Comparison of ENCODE assay signal across 16 cellular contexts in the genomic region with DNA sequence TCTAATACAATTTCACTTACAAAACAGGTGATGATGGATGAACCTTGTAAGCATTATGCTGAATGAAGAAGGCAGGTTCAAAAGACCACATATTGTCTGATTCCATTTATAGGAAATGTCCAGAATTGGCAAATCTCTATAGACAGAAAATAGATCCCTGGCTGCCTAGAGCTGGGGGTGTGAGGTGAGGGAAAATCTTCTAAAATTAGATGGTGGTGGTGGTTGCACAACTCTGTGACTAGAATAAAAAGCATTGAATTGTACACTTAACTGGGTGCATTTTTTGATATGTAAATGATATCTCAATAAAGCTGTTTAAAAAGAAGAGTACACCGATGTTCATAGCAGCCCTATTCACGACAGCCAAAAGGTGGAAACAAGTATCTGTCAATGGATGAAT. TPM values are rescaled to one million over a fixed set of nuclear protein-coding genes. Genes with fewer than 3 reads are reported as not detected.
A peak's percentile ranks its signal among the peaks of the same experiment; 100 is the strongest.
DNase-seq lines count a peak whose midpoint lies in the region; ATAC-seq and TF ChIP-seq lines count a peak whose summit lies in the region.
"Had no signal": no experiment of that assay in that cellular context is flagged by ENCODE, and none has a peak within 500 bp of the region (broad histone marks: within the 10 kb centered on the region; RNA-seq: fewer than 3 reads in every experiment).

No MANE protein-coding gene starts in this region.

- H3K4me3 ChIP-seq in right atrium auricular region (no peak overlapping the region), Karpas-422 (ENCODE audit: low read length) (no peak overlapping the region)
- H3K4me3 ChIP-seq: GM23248 had no signal

- H3K9me3 ChIP-seq in right atrium auricular region (peaks cover 0 to 5% of the 10 kb centered on the region in 2 donors), Karpas-422 (ENCODE audit: low read length) (no peaks in the 10 kb centered on the region)

- H3K9me3 Mint-ChIP-seq in memory B cell: no peaks in the 10 kb centered on the region
- H3K9me3 Mint-ChIP-seq: H9 had no signal

- no peaks in the 10 kb centered on the region for H3K4me1 Mint-ChIP-seq in memory B cell

- intact Hi-C loops in left ventricle myocardium superior (cut with micrococcal nuclease): no loop called here

- H2AFZ ChIP-seq in Karpas-422 (ENCODE audit: low read length): no peak overlapping the region
- H2AFZ ChIP-seq: GM23248 had no signal

- H3K36me3 Mint-ChIP-seq in memory B cell: no peaks in the 10 kb centered on the region
- H3K36me3 Mint-ChIP-seq: CD4-positive, alpha-beta memory T cell had no signal

- DNase-seq in left ventricle myocardium superior: no peak
- DNase-seq in right atrium auricular region (ENCODE audit: low spot score): no peak
- DNase-seq in Karpas-422: no peak
- no peak for DNase-seq in memory B cell (ENCODE audit: low spot score in 2 of 2)
- no peak for DNase-seq in NCI-H1048 (lab: John Stamatoyannopoulos, UW)
- DNase-seq: C1 segment of cervical spinal cord; Calu3; CD4-positive, alpha-beta memory T cell; COR-L47; DMS53; DMS79 treated with DMSO at 0.1 percent for 48 hours; GF-D8; GM23248; H9 had no signal

- ATAC-seq in left ventricle myocardium superior (peak; percentile 33), memory B cell (ENCODE audit: low read depth) (no peak), GM19035 (IDR thresholded peaks at IDR 0.05; ENCODE audit: unreplicated experiment) (no peak)
- ATAC-seq: HCT116 had no signal

- no peaks in the 10 kb centered on the region for H3K9me2 ChIP-seq in Karpas-422 (replicated peaks; ENCODE audit: insufficient read depth, low read length)

- H3K9ac ChIP-seq in Karpas-422 (ENCODE audit: low read length): no peak overlapping the region; the same call in 1 of the 2 replicates
- H3K9ac ChIP-seq: GM23248 had no signal

- H3K27me3 Mint-ChIP-seq in memory B cell: peaks cover 17% of the 10 kb centered on the region

- TF ChIP-seq CTCF in right atrium auricular region (IDR thresholded peaks at IDR 0.05): no peak

- H3K4me3 Mint-ChIP-seq in memory B cell: no peak overlapping the region
- H3K4me3 Mint-ChIP-seq: CD4-positive, alpha-beta memory T cell; H9 had no signal

- no peaks in the 10 kb centered on the region for H3K79me2 ChIP-seq in Karpas-422 (ENCODE audit: low read length)

- peak overlapping the region; percentile 15 for H3K4me2 ChIP-seq in Karpas-422 (ENCODE audit: low read depth, low read length, poor library complexity, severe bottlenecking)

- no peaks in the 10 kb centered on the region for H4K20me1 ChIP-seq in Karpas-422 (ENCODE audit: insufficient read depth, low read depth, low read length)

- H3K27me3 ChIP-seq in right atrium auricular region (no peaks in the 10 kb centered on the region), Karpas-422 (ENCODE audit: low read length) (no peaks in the 10 kb centered on the region)

- peaks cover 0 to 6% of the 10 kb centered on the region in 2 donors for H3K4me1 ChIP-seq in right atrium auricular region
- peaks cover 14% of the 10 kb centered on the region for H3K4me1 ChIP-seq in Karpas-422 (ENCODE audit: low read length)

- no peaks in the 10 kb centered on the region for H3K36me3 ChIP-seq in right atrium auricular region
- no peaks in the 10 kb centered on the region for H3K36me3 ChIP-seq in Karpas-422 (ENCODE audit: insufficient read depth, low read length)

- H3K27ac ChIP-seq in right atrium auricular region (no peak overlapping the region), Karpas-422 (ENCODE audit: low read length) (no peak overlapping the region)
- H3K27ac ChIP-seq: GM23248 had no signal

- H3K27ac Mint-ChIP-seq in memory B cell: peak overlapping the region; percentile 1
- H3K27ac Mint-ChIP-seq: CD4-positive, alpha-beta memory T cell; H9 had no signal

RNA-seq across cellular contexts. Expression of gene CRY2, which starts 16.7 kb away (rescaled TPM):
- total RNA-seq in left ventricle myocardium superior (90.1 TPM), right atrium auricular region (10 to 100 TPM; 43.0 to 62.9 TPM)
- total RNA-seq in Karpas-422 (2014; rRNA removed; shearing (Covaris generic); ENCODE audit: low replicate concordance): 12.5 and 16.1 TPM in 2 replicates

RNA-seq across cellular contexts. Expression of gene SLC35C1, which starts 25.6 kb away (rescaled TPM):
- total RNA-seq in left ventricle myocardium superior (5.1 TPM), right atrium auricular region (10 to 100 TPM in 1 of 2 donors, 1 to 10 TPM in 1; 5.2 to 11.6 TPM)
- 4.5 and 4.8 TPM in 2 replicates for total RNA-seq in Karpas-422 (2014; rRNA removed; shearing (Covaris generic); ENCODE audit: low replicate concordance)

RNA-seq across cellular contexts. Expression of gene MAPK8IP1, which starts 54.9 kb away (rescaled TPM):
- 4.4 TPM for total RNA-seq in left ventricle myocardium superior
- 1 to 10 TPM; 7.3 to 8.9 TPM for total RNA-seq in right atrium auricular region
- total RNA-seq in Karpas-422 (2014; rRNA removed; shearing (Covaris generic); ENCODE audit: low replicate concordance): 0.83 TPM in 1 of 2 replicates, not detected in the other
